Comparison of ENCODE assay signal across 20 cellular contexts in the genomic region with DNA sequence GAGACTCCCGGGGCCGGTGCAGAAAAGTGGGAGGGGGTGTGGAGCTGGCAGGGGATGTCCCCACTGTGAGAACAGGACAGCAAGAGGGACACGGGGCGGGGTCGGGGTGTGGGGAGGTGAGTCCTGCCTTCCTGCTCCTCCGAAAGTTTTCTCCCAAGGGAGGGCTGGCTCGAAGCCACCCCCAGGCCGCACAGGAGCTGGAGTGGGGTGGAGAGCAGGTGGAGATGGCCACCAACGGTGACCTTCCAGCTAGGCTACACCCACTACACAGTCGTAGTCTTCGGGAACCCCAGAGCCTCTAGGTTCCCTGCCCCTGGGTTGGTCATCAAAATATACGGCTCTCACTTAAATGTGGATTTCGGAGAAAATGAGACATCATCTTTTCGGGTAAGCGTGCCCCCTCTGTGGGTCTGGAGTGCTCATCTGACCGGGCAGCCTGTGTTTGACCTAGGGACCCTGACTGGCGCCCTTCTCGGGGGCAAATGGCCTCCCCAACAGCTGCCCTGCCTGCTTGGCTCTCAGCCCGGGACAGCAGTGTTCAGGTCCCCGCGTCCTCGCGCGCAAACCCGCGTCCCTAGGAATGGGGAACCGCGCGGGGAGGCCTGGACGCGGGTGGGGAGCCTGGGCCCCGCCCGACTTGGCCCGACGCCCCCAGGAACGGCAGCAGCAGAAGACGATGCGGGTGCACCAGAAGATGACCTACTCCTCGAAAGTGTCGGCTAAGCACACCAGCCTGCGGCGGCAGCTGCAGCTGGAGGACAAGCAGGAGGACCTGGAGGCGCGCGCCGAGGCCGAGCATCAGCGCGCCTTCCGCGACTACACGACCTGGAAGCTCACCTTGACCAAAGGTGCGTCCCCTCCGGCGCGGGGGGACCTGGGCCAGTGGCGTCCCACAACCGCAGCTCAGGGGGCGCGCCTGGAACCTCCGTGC. TPM values are rescaled to one million over a fixed set of nuclear protein-coding genes. Genes with fewer than 3 reads are reported as not detected.
"Had no signal": no experiment of that assay in that cellular context is flagged by ENCODE, and none has a peak within 500 bp of the region (broad histone marks: within the 10 kb centered on the region; RNA-seq: fewer than 3 reads in every experiment).

No MANE protein-coding gene starts in this region.

- H3K27ac ChIP-seq: hepatocyte, left lung had no signal

- H3K79me2 ChIP-seq: hepatocyte had no signal

- H3K27me3 ChIP-seq: hepatocyte had no signal

- H3K36me3 ChIP-seq: left lung had no signal

- H3K4me3 Mint-ChIP-seq: memory B cell; natural killer cell treated with Interleukin-12 subunit alpha and Interleukin-12 subunit beta and Interleukin-15 and Interleukin-18, amount 100 ng/mL, for 72 hours; stimulated activated naive CD8-positive, alpha-beta T cell treated with anti-CD3 and anti-CD28 coated beads, Interleukin-15, Interleukin-2, amounts not matched to agents 100 ng/mL and 50 ng/mL, for 24 hours had no signal

- H3K9me3 Mint-ChIP-seq: activated naive CD4-positive, alpha-beta T cell treated with anti-CD3 and anti-CD28 coated beads, Interleukin-2, amount 50 U/mL, for 72 hours; memory B cell; natural killer cell treated with Interleukin-12 subunit alpha and Interleukin-12 subunit beta and Interleukin-15 and Interleukin-18, amount 100 ng/mL, for 72 hours; stimulated activated naive CD8-positive, alpha-beta T cell treated with anti-CD3 and anti-CD28 coated beads, Interleukin-15, Interleukin-2, amounts not matched to agents 100 ng/mL and 50 ng/mL, for 24 hours had no signal

- H3K27ac Mint-ChIP-seq: activated naive CD4-positive, alpha-beta T cell treated with anti-CD3 and anti-CD28 coated beads, Interleukin-2, amount 50 U/mL, for 72 hours; memory B cell; natural killer cell treated with Interleukin-12 subunit alpha and Interleukin-12 subunit beta and Interleukin-15 and Interleukin-18, amount 100 ng/mL, for 72 hours; progenitor cell of endocrine pancreas; stimulated activated naive CD8-positive, alpha-beta T cell treated with anti-CD3 and anti-CD28 coated beads, Interleukin-15, Interleukin-2, amounts not matched to agents 100 ng/mL and 50 ng/mL, for 24 hours had no signal

- H3K4me3 ChIP-seq: hepatocyte, left lung, smooth muscle cell had no signal

- H3K4me2 ChIP-seq: hepatocyte, smooth muscle cell had no signal

- H3K4me1 ChIP-seq: left lung had no signal

- H3K9me3 ChIP-seq: left lung had no signal

- ATAC-seq: activated CD4-positive, CD25-positive, alpha-beta regulatory T cell treated with anti-CD3 and anti-CD28 coated beads, Interleukin-2, amount 50 U/mL, for 24 hours; activated naive CD4-positive, alpha-beta T cell treated with anti-CD3 and anti-CD28 coated beads, Interleukin-2, amount 50 U/mL, for 72 hours; esophagus mucosa; left lung; natural killer cell treated with Interleukin-12 subunit alpha and Interleukin-12 subunit beta and Interleukin-15 and Interleukin-18, amount 100 ng/mL, for 72 hours; right cardiac atrium had no signal

- DNase-seq: activated CD4-positive, alpha-beta T cell treated with anti-CD3 and anti-CD28 coated beads, Interleukin-2, amount 50 U/mL, for 4 hours; activated effector memory CD4-positive, alpha-beta T cell treated with anti-CD3 and anti-CD28 coated beads, Interleukin-2, amount 50 U/mL, for 16 hours; activated T-cell treated with anti-CD3 and anti-CD28 coated beads, Interleukin-2, amount 50 U/mL, for 48 hours; amniotic stem cell; caudate nucleus; left lung; nucleus accumbens; T-helper 9 cell had no signal

- H3K36me3 Mint-ChIP-seq: memory B cell; natural killer cell treated with Interleukin-12 subunit alpha and Interleukin-12 subunit beta and Interleukin-15 and Interleukin-18, amount 100 ng/mL, for 72 hours had no signal

RNA-seq across cellular contexts. Expression of a gene that starts 21.2 kb away (rescaled TPM):
- total RNA-seq: activated naive CD4-positive, alpha-beta T cell treated with anti-CD3 and anti-CD28 coated beads, Interleukin-2, amount 50 U/mL, for 72 hours; esophagus mucosa; hepatocyte; natural killer cell treated with Interleukin-12 subunit alpha and Interleukin-12 subunit beta and Interleukin-15 and Interleukin-18, amount 100 ng/mL, for 72 hours; right cardiac atrium; smooth muscle cell; ureter had no signal
- polyA plus RNA-seq: hepatocyte, keratinocyte, right cardiac atrium, smooth muscle cell had no signal

RNA-seq across cellular contexts. Expression of a gene that starts 58.7 kb away (rescaled TPM):
- total RNA-seq: smooth muscle cell had no signal
- polyA plus RNA-seq: smooth muscle cell had no signal
